16 cellular contexts compared by ENCODE assay signal in the genomic region with DNA sequence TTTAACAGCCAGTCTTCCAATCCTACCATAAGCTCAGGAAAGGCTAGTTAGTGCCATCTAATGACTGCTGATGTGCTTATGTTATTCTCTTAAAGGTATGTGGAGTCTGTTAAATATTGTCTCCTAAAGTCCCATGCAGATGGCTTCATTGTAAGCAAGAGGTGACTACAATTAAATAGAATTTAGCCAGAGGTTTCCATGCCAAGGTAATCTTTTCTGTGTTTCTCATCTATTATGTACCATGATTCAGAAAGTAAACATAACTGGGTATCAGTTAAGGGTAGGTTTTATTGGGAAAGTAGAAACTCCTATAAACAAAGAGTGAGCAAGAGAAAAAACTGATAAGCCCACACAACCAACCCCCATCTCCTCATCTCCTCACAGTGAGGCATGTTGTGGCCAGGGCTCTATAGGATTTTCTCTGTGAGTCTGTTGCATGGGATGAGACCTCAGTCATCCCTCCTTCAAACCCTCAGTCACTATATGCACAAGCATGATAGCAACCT.
DNase-seq lines count a peak whose midpoint lies in the region; ATAC-seq, FAIRE-seq and TF ChIP-seq lines count a peak whose summit lies in the region.
"Had no signal": no experiment of that assay in that cellular context is flagged by ENCODE, and none has a peak within 500 bp of the region (broad histone marks: within the 10 kb centered on the region; RNA-seq: fewer than 3 reads in every experiment).

No MANE protein-coding gene starts in this region.

- H3K4ac ChIP-seq in IMR-90 (ENCODE audit: low read depth, low read length) (no peak overlapping the region), mesendoderm (ENCODE audit: low read depth, low read length) (no peak overlapping the region)

- H3K27ac ChIP-seq in IMR-90 (ENCODE audit: insufficient read depth, low read length) = no peak overlapping the region
- no peak overlapping the region for H3K27ac ChIP-seq in mesendoderm (ENCODE audit: low read depth, low read length)

- H3K9me3 ChIP-seq in IMR-90 (ENCODE audit: control insufficient read depth, insufficient read depth, low read length) = no peaks in the 10 kb centered on the region

- TF ChIP-seq RAD21 in IMR-90 (IDR thresholded peaks at IDR 0.05; ENCODE audit: low read length) = no peak

- no peak; the same call in 1 of the 2 replicates for ATAC-seq in IMR-90 (ENCODE audit: low read depth)
- ATAC-seq in HG03108 (IDR thresholded peaks at IDR 0.05; ENCODE audit: unreplicated experiment) = no peak
- ATAC-seq: HCT116, HepG2 had no signal

- H2BK5ac ChIP-seq in IMR-90 (ENCODE audit: low read depth, low read length, poor library complexity, severe bottlenecking) (no peak overlapping the region), mesendoderm (ENCODE audit: low read length) (no peak overlapping the region)

- no peak for TF ChIP-seq CTCF in IMR-90 (conservative IDR thresholded peaks at IDR 0.05; ENCODE audit: low read depth, low read length)
- no peak for TF ChIP-seq CTCF in bronchial epithelial cell (IDR thresholded peaks at IDR 0.05; ENCODE audit: insufficient read depth, low read length, severe bottlenecking)

- FAIRE-seq in bronchial epithelial cell (lab: Jason Lieb, UNC) = no peak
- FAIRE-seq: A204.1, H54, HepG2 had no signal

- H4K8ac ChIP-seq in IMR-90 (ENCODE audit: low read depth in 2 of 2, low read length in 2 of 2) (no peak overlapping the region), mesendoderm (ENCODE audit: low read depth, low read length) (no peak overlapping the region)

- H3K79me1 ChIP-seq in IMR-90 (ENCODE audit: low read depth in 1 of 2, low read length in 2 of 2) = no peaks in the 10 kb centered on the region
- H3K79me1 ChIP-seq in mesendoderm (ENCODE audit: low read length) = no peaks in the 10 kb centered on the region

- H3K27me3 ChIP-seq in IMR-90 (ENCODE audit: control insufficient read depth, insufficient read depth, low read length) = no peaks in the 10 kb centered on the region
- H3K27me3 ChIP-seq in bronchial epithelial cell (ENCODE audit: control insufficient read depth, insufficient read depth, low read length) = no peaks in the 10 kb centered on the region
- no peaks in the 10 kb centered on the region for H3K27me3 ChIP-seq in mesendoderm (ENCODE audit: insufficient read depth, low read length, poor library complexity)

- H3K4me3 ChIP-seq in IMR-90 (ENCODE audit: insufficient read depth, low read depth, low read length) = no peak overlapping the region
- H3K4me3 ChIP-seq in bronchial epithelial cell (ENCODE audit: low read depth, low read length) = no peak overlapping the region
- H3K4me3 ChIP-seq in mesendoderm (ENCODE audit: low read length) = no peak overlapping the region

- H3K79me2 ChIP-seq in mesendoderm (ENCODE audit: control insufficient read depth, insufficient read depth, low read length) = no peaks in the 10 kb centered on the region

- no peak overlapping the region for H2BK15ac ChIP-seq in IMR-90 (ENCODE audit: low read depth, low read length)
- no peak overlapping the region for H2BK15ac ChIP-seq in mesendoderm (replicated peaks; ENCODE audit: low read depth)

- H2AK9ac ChIP-seq in IMR-90 (replicated peaks; ENCODE audit: low read depth, low read length, poor library complexity) = no peak overlapping the region

- H4K5ac ChIP-seq in IMR-90 (ENCODE audit: low read depth, low read length) (no peak overlapping the region), mesendoderm (ENCODE audit: low read length) (no peak overlapping the region)

- no peak overlapping the region for H3K23ac ChIP-seq in IMR-90 (ENCODE audit: low read depth, low read length)
- H3K23ac ChIP-seq in mesendoderm (ENCODE audit: low read length) = no peak overlapping the region

- CTCF ChIA-PET in IMR-90 (lab: Yijun Ruan, JAX) = no interaction called here

- H2BK20ac ChIP-seq in IMR-90 (ENCODE audit: low read depth, low read length) = no peak overlapping the region

- BruUV-seq in IMR-90 (replicated peaks; lab: Mats Ljungman, UMichigan) = no TSS peak

- TF ChIP-seq POLR2A in IMR-90 (IDR thresholded peaks at IDR 0.05; ENCODE audit: low read depth, low read length) = no peak

- H2BK120ac ChIP-seq in IMR-90 (ENCODE audit: low read depth, low read length) (no peak overlapping the region), mesendoderm (ENCODE audit: low read depth, low read length) (no peak overlapping the region)

- no peak overlapping the region for H3K56ac ChIP-seq in IMR-90 (ENCODE audit: extremely low read depth, insufficient read depth, low read length)
- H3K56ac ChIP-seq in mesendoderm (ENCODE audit: low read length) = no peak overlapping the region

- H3K36me3 ChIP-seq in IMR-90 (ENCODE audit: control insufficient read depth, insufficient read depth, low read length) (no peaks in the 10 kb centered on the region), bronchial epithelial cell (ENCODE audit: control insufficient read depth, insufficient read depth, low read length) (no peaks in the 10 kb centered on the region), mesendoderm (ENCODE audit: control insufficient read depth, insufficient read depth, low read length) (no peaks in the 10 kb centered on the region)

- no peak overlapping the region for H2AFZ ChIP-seq in IMR-90 (replicated peaks; ENCODE audit: low read length, poor library complexity)

- no peak overlapping the region for H3K14ac ChIP-seq in IMR-90 (replicated peaks; ENCODE audit: low read depth, low read length)

- POLR2A ChIA-PET in IMR-90 (lab: Charles Lee; ENCODE audit: unreplicated experiment) = no interaction called here

- no peak overlapping the region for H3K18ac ChIP-seq in IMR-90 (ENCODE audit: low read depth, low read length)
- no peak overlapping the region for H3K18ac ChIP-seq in mesendoderm (ENCODE audit: low read length)

- H2AK5ac ChIP-seq in IMR-90 (ENCODE audit: low read depth, low read length) (no peak overlapping the region), mesendoderm (ENCODE audit: low read length) (no peak overlapping the region)

- H3K9me1 ChIP-seq in IMR-90 (ENCODE audit: insufficient read depth, low read length) = no peaks in the 10 kb centered on the region

- dilution Hi-C loops in IMR-90 (cut with HindIII; ENCODE audit: low sequenced_read_pairs, unreplicated experiment) = no loop called here

- no peaks in the 10 kb centered on the region for H4K20me1 ChIP-seq in IMR-90 (ENCODE audit: insufficient read depth, low read length)

- H3K9ac ChIP-seq in IMR-90 (ENCODE audit: low read depth, low read length) (no peak overlapping the region), mesendoderm (ENCODE audit: low read length) (no peak overlapping the region)

- H4K91ac ChIP-seq in IMR-90 (ENCODE audit: insufficient read depth, low read depth, low read length) = no peak overlapping the region

- DNase-seq in DMS53 treated with DMSO at 0.1 percent for 48 hours (lab: John Stamatoyannopoulos, UW; ENCODE audit: unreplicated experiment) (peak; percentile 25), IMR-90 (peak; percentile 3), NCI-H82 treated with DMSO at 0.1 percent for 48 hours (lab: John Stamatoyannopoulos, UW; ENCODE audit: unreplicated experiment) (peak; percentile 67), bronchial epithelial cell (ENCODE audit: low read depth) (peak; percentile 35), NCI-H748 treated with DMSO at 0.1 percent for 48 hours (lab: John Stamatoyannopoulos, UW) (no peak), mesendoderm (no peak), mesenteric fat pad (ENCODE audit: low spot score) (no peak)
- DNase-seq: C1 segment of cervical spinal cord; CD4-positive, alpha-beta memory T cell; DMS153; GF-D8 had no signal

- H3K4me2 ChIP-seq in IMR-90 (ENCODE audit: low read depth, low read length) = no peak overlapping the region
- no peak overlapping the region for H3K4me2 ChIP-seq in mesendoderm (ENCODE audit: low read length)

- in situ Hi-C loops in IMR-90 (cut with MboI; ENCODE audit: low sequenced_read_pairs) = no loop called here

- intact Hi-C loops in IMR-90 (cut with micrococcal nuclease) = no loop called here

- H3K4me1 ChIP-seq in IMR-90 (ENCODE audit: control insufficient read depth, insufficient read depth, low read length) (no peaks in the 10 kb centered on the region), mesendoderm (ENCODE audit: control insufficient read depth, low read depth, low read length) (no peaks in the 10 kb centered on the region)

TF ChIP-seq in IMR-90, 13 proteins besides CTCF, POLR2A, EP300 and RAD21:
- no peak for TF ChIP-seq MXI1 (IDR thresholded peaks at IDR 0.05; ENCODE audit: borderline replicate concordance, low read depth, low read length)
- no peak for TF ChIP-seq NFE2L2 (IDR thresholded peaks at IDR 0.05; ENCODE audit: low read depth, low read length)
- TF ChIP-seq, protein P1, sequence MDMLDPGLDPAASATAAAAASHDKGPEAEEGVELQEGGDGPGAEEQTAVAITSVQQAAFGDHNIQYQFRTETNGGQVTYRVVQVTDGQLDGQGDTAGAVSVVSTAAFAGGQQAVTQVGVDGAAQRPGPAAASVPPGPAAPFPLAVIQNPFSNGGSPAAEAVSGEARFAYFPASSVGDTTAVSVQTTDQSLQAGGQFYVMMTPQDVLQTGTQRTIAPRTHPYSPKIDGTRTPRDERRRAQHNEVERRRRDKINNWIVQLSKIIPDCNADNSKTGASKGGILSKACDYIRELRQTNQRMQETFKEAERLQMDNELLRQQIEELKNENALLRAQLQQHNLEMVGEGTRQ (IDR thresholded peaks at IDR 0.05; ENCODE audit: low read depth, low read length) = no peak
- TF ChIP-seq BHLHE40 (IDR thresholded peaks at IDR 0.05; ENCODE audit: low read depth, low read length) = no peak
TF ChIP-seq in IMR-90: peak in this region for 0.

Comparison
In these comparisons a context has a peak if more than half of its experiments do, and no peak if none do; other contexts are left out.
1. DNase-seq: peak in DMS53 treated with DMSO at 0.1 percent for 48 hours (single experiment), IMR-90 (single experiment), NCI-H82 treated with DMSO at 0.1 percent for 48 hours (single experiment) and bronchial epithelial cell (single experiment); none in NCI-H748 treated with DMSO at 0.1 percent for 48 hours (single experiment), mesendoderm (single experiment) and mesenteric fat pad (single experiment).